In the genomic region with DNA sequence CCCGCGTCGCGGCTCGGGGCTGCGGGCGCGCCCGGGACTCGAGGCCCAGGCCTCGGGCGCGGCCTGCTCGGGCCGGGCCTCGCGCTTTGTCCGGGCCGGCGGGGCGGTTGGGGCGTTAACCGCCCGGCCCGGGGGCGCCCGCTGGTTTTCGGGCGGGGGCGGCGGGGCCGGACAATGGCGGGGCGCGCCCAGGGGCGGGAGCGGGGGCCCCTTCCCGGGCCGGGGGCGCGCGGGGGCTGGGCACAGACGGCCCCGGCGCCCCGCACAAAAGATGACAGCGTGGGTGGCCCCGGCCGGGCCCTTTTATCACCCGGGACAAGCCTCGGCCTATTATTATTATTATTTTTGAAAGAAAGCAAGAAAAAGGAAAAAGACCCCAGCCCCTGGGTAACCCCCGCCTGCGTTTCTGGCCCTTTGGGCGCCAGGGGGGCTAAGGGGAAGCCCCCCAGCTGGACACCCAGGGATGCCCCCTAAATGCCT, we compare ENCODE assay signal across 1 cellular context.
TF ChIP-seq lines count a peak whose summit lies in the region.

No MANE protein-coding gene starts in this region.

TF ChIP-seq in liver, 16 proteins besides CTCF, POLR2A, EP300 and RAD21 (continued from another document):
- TF ChIP-seq, protein P1, sequence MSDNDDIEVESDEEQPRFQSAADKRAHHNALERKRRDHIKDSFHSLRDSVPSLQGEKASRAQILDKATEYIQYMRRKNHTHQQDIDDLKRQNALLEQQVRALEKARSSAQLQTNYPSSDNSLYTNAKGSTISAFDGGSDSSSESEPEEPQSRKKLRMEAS (IDR thresholded peaks at IDR 0.05): no peak
